ENCODE assay signal across 21 cellular contexts in the genomic region with DNA sequence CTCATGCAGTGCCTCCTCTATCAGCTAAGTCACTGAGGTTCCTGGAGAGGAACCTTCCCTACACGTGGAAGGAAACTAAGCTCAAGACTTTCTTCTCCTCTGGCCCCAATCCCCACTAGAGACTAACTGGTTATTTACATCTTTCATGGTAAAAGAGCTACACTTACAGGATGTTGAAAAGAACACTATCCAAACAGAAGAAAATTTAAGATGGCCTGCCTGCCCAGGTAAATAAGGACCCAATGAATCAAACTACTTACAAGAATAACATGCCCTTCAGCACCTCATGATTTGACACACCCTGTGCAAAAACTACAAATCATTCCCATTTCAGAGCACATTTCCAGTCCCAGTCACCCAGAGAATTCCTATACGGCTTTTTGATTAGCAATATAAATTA. TPM values are rescaled to one million over a fixed set of nuclear protein-coding genes. Genes with fewer than 3 reads are reported as not detected.
DNase-seq lines count a peak whose midpoint lies in the region; ATAC-seq and TF ChIP-seq lines count a peak whose summit lies in the region.
"Had no signal": no experiment of that assay in that cellular context is flagged by ENCODE, and none has a peak within 500 bp of the region (broad histone marks: within the 10 kb centered on the region; RNA-seq: fewer than 3 reads in every experiment).

No MANE protein-coding gene starts in this region.

- CTCF ChIA-PET in HEK293 (lab: Yijun Ruan, JAX): interaction anchor here (0.5 to 0.9 kb wide), 2 partner anchors 68 to 110 kb away, joined by 3 read pairs; no protein-coding TSS in a partner anchor

- peaks cover 10% of the 10 kb centered on the region for H3K9me3 Mint-ChIP-seq in neural progenitor cell
- H3K9me3 Mint-ChIP-seq in stimulated activated effector memory CD8-positive, alpha-beta T cell treated with anti-CD3 and anti-CD28 coated beads, Interleukin-12 subunit alpha, Interleukin-12 subunit beta, amount 100 ng/mL, for 72 hours: no peaks in the 10 kb centered on the region
- H3K9me3 Mint-ChIP-seq: CD4-positive, alpha-beta T cell; CD8-positive, alpha-beta memory T cell had no signal

- H3K79me2 ChIP-seq in neural progenitor cell (ENCODE audit: low read depth): peaks cover 81% of the 10 kb centered on the region

- peaks cover 58% of the 10 kb centered on the region for H4K20me1 ChIP-seq in neural progenitor cell (ENCODE audit: low read depth)
- H4K20me1 ChIP-seq: BLaER1 had no signal

- H3K27ac ChIP-seq in HEK293 (ENCODE audit: extremely low read depth, low read depth, low read length) (no peak overlapping the region), lower lobe of right lung (no peak overlapping the region), neural progenitor cell (no peak overlapping the region), upper lobe of right lung (no peak overlapping the region), esophagus squamous epithelium (no peak overlapping the region)
- H3K27ac ChIP-seq: BLaER1 had no signal

- TF ChIP-seq CTCF in HEK293 (tag by site-specific recombination; IDR thresholded peaks at IDR 0.05): no peak
- TF ChIP-seq CTCF in lower lobe of right lung (IDR thresholded peaks at IDR 0.05): no peak
- TF ChIP-seq CTCF in neural progenitor cell (IDR thresholded peaks at IDR 0.05): no peak
- no peak for TF ChIP-seq CTCF in upper lobe of right lung (IDR thresholded peaks at IDR 0.05)
- TF ChIP-seq CTCF in esophagus squamous epithelium (IDR thresholded peaks at IDR 0.05): no peak

- H3K27me3 ChIP-seq in lower lobe of right lung (ENCODE audit: low read depth) (no peaks in the 10 kb centered on the region), neural progenitor cell (no peaks in the 10 kb centered on the region), upper lobe of right lung (no peaks in the 10 kb centered on the region), esophagus squamous epithelium (peaks cover 0 to 12% (median 0%) of the 10 kb centered on the region in 4 donors)
- H3K27me3 ChIP-seq: BLaER1 had no signal

- intact Hi-C loops in lower lobe of right lung (cut with DNase I): no loop called here
- intact Hi-C loops in upper lobe of right lung (cut with DNase I): no loop called here
- intact Hi-C loops in esophagus squamous epithelium (cut with DNase I): no loop called here

- H3K9ac ChIP-seq in neural progenitor cell: no peak overlapping the region
- H3K9ac ChIP-seq: BLaER1 had no signal

- H3F3A ChIP-seq in neural progenitor cell (ENCODE audit: low read depth): peaks cover 16% of the 10 kb centered on the region

- no peak overlapping the region for H3K27ac Mint-ChIP-seq in neural progenitor cell
- H3K27ac Mint-ChIP-seq in stimulated activated effector memory CD8-positive, alpha-beta T cell treated with anti-CD3 and anti-CD28 coated beads, Interleukin-12 subunit alpha, Interleukin-12 subunit beta, amount 100 ng/mL, for 72 hours: no peak overlapping the region
- H3K27ac Mint-ChIP-seq: B cell; CD14-positive monocyte; CD4-positive, alpha-beta T cell; CD8-positive, alpha-beta memory T cell had no signal

- peaks cover 29% of the 10 kb centered on the region for H3K4me1 Mint-ChIP-seq in neural progenitor cell
- no peaks in the 10 kb centered on the region for H3K4me1 Mint-ChIP-seq in stimulated activated effector memory CD8-positive, alpha-beta T cell treated with anti-CD3 and anti-CD28 coated beads, Interleukin-12 subunit alpha, Interleukin-12 subunit beta, amount 100 ng/mL, for 72 hours
- H3K4me1 Mint-ChIP-seq: B cell; CD14-positive monocyte; CD8-positive, alpha-beta memory T cell had no signal

- WGBS in esophagus squamous epithelium, 2 donors: 14 to 27% methylated on average over 2 of the region's 2 CpGs

- no peak for DNase-seq in lower lobe of right lung
- no peak for DNase-seq in neural progenitor cell (ENCODE audit: low spot score)
- no peak for DNase-seq in upper lobe of right lung
- DNase-seq in stimulated activated effector memory CD8-positive, alpha-beta T cell treated with anti-CD3 and anti-CD28 coated beads, Interleukin-12 subunit alpha, Interleukin-12 subunit beta, amount 100 ng/mL, for 72 hours (ENCODE audit: low spot score in 2 of 2): no peak
- DNase-seq in esophagus squamous epithelium (lab: John Stamatoyannopoulos, UW): no peak
- DNase-seq: Calu3; CD4-positive, alpha-beta T cell; CD8-positive, alpha-beta memory T cell; DMS53; DMS79 treated with DMSO at 0.1 percent for 48 hours; GF-D8; H7; HCEC 1CT had no signal

- ATAC-seq in lower lobe of right lung (peak; percentile 49 to 59), upper lobe of right lung (peak; percentile 31), HG02870 (IDR thresholded peaks at IDR 0.05; ENCODE audit: unreplicated experiment) (no peak), HG02981 (IDR thresholded peaks at IDR 0.05; ENCODE audit: unreplicated experiment) (no peak)
- no peak for ATAC-seq in stimulated activated effector memory CD8-positive, alpha-beta T cell treated with anti-CD3 and anti-CD28 coated beads, Interleukin-12 subunit alpha, Interleukin-12 subunit beta, amount 100 ng/mL, for 72 hours

- no peaks in the 10 kb centered on the region for H3K27me3 Mint-ChIP-seq in neural progenitor cell (ENCODE audit: insufficient read depth, low read depth)

- peaks cover 8% of the 10 kb centered on the region for H3K36me3 Mint-ChIP-seq in neural progenitor cell
- H3K36me3 Mint-ChIP-seq in stimulated activated effector memory CD8-positive, alpha-beta T cell treated with anti-CD3 and anti-CD28 coated beads, Interleukin-12 subunit alpha, Interleukin-12 subunit beta, amount 100 ng/mL, for 72 hours: no peaks in the 10 kb centered on the region
- H3K36me3 Mint-ChIP-seq: CD14-positive monocyte; CD8-positive, alpha-beta memory T cell had no signal

- H3K9me3 ChIP-seq in HEK293 (ENCODE audit: control insufficient read depth, insufficient read depth, low read depth, low read length): no peaks in the 10 kb centered on the region
- no peaks in the 10 kb centered on the region for H3K9me3 ChIP-seq in lower lobe of right lung
- no peaks in the 10 kb centered on the region for H3K9me3 ChIP-seq in neural progenitor cell (ENCODE audit: low read depth)
- no peaks in the 10 kb centered on the region for H3K9me3 ChIP-seq in upper lobe of right lung
- no peaks in the 10 kb centered on the region for H3K9me3 ChIP-seq in esophagus squamous epithelium
- H3K9me3 ChIP-seq: BLaER1 had no signal

- H3K4me3 ChIP-seq in HEK293 (ENCODE audit: low read depth, low read length): no peak overlapping the region
- no peak overlapping the region for H3K4me3 ChIP-seq in lower lobe of right lung
- no peak overlapping the region for H3K4me3 ChIP-seq in neural progenitor cell
- H3K4me3 ChIP-seq in upper lobe of right lung: no peak overlapping the region
- no peak overlapping the region for H3K4me3 ChIP-seq in esophagus squamous epithelium
- H3K4me3 ChIP-seq: BLaER1 had no signal

- no peak overlapping the region for H2AFZ ChIP-seq in neural progenitor cell (replicated peaks)

- POLR2A ChIA-PET in HEK293 (lab: Yijun Ruan, JAX): no interaction called here

- no peak overlapping the region for H3K4me3 Mint-ChIP-seq in neural progenitor cell
- no peak overlapping the region for H3K4me3 Mint-ChIP-seq in stimulated activated effector memory CD8-positive, alpha-beta T cell treated with anti-CD3 and anti-CD28 coated beads, Interleukin-12 subunit alpha, Interleukin-12 subunit beta, amount 100 ng/mL, for 72 hours
- H3K4me3 Mint-ChIP-seq: B cell; CD14-positive monocyte; CD4-positive, alpha-beta T cell; CD8-positive, alpha-beta memory T cell had no signal

- peak overlapping the region; percentile 38 for H3K4me2 ChIP-seq in neural progenitor cell
- H3K4me2 ChIP-seq: BLaER1 had no signal

- no peak for TF ChIP-seq POLR2A in esophagus squamous epithelium (IDR thresholded peaks at IDR 0.05)

- H3K4me1 ChIP-seq in HEK293 (ENCODE audit: control insufficient read depth, insufficient read depth, low read length) (peaks cover 5% of the 10 kb centered on the region), lower lobe of right lung (no peaks in the 10 kb centered on the region), neural progenitor cell (peaks cover 14% of the 10 kb centered on the region), upper lobe of right lung (no peaks in the 10 kb centered on the region), esophagus squamous epithelium (no peaks in the 10 kb centered on the region)
- H3K4me1 ChIP-seq: BLaER1 had no signal

- H3K36me3 ChIP-seq in HEK293 (ENCODE audit: control insufficient read depth in 2 of 2, insufficient read depth in 1 of 2, low read length in 2 of 2) (no peaks in the 10 kb centered on the region), lower lobe of right lung (no peaks in the 10 kb centered on the region), neural progenitor cell (peaks cover 2% of the 10 kb centered on the region), upper lobe of right lung (no peaks in the 10 kb centered on the region), esophagus squamous epithelium (no peaks in the 10 kb centered on the region)
- H3K36me3 ChIP-seq: BLaER1 had no signal

TF ChIP-seq in HEK293, 187 proteins besides CTCF, POLR2A, EP300 and RAD21:
- TF ChIP-seq FEZF1 (tag by site-specific recombination; IDR thresholded peaks at IDR 0.05): peak; percentile 12; the same call in 1 of the 2 replicates
- TF ChIP-seq ZNF324 (tag by site-specific recombination; IDR thresholded peaks at IDR 0.05): no peak
TF ChIP-seq in HEK293: peak in this region for 1.

RNA-seq across cellular contexts. Expression of gene LRP2, which starts 30.9 kb away (rescaled TPM):
- total RNA-seq in lower lobe of right lung (47.8 TPM), neural progenitor cell (ENCODE audit: low replicate concordance) (143 and 151 TPM in 2 replicates), upper lobe of right lung (36.6 TPM), esophagus squamous epithelium (under 1 TPM in 2 of 4 donors, not detected in 2; under 0.01 to 0.04 TPM)
- total RNA-seq: A172, B cell, G401 had no signal

Comparison
In these comparisons a context has a peak if more than half of its experiments do, and no peak if none do; other contexts are left out.
1. ATAC-seq: peak in lower lobe of right lung (2 of 2) and upper lobe of right lung (single experiment); none in HG02870 (single experiment), stimulated activated effector memory CD8-positive, alpha-beta T cell treated with anti-CD3 and anti-CD28 coated beads, Interleukin-12 subunit alpha, Interleukin-12 subunit beta, amount 100 ng/mL, for 72 hours (single experiment) and HG02981 (single experiment).
2. RNA of gene LRP2, which starts 30.9 kb away (total RNA-seq): 143 to 151 TPM in neural progenitor cell, 47.8 TPM in lower lobe of right lung (single experiment) and 36.6 TPM in upper lobe of right lung (single experiment); under 0.01 to 0.04 TPM in esophagus squamous epithelium; every median in the first group is over 10 times any median in the second.